ENCODE assay signal across 8 cellular contexts in genomic region chr7:34133983-34134782, GRCh38.
DNase-seq lines count a peak whose midpoint lies in the region; ATAC-seq and TF ChIP-seq lines count a peak whose summit lies in the region.

No MANE protein-coding gene starts in this region.

- H3K4me3 ChIP-seq in endocrine pancreas (ENCODE audit: control insufficient read depth, insufficient read depth, low read length): no peak overlapping the region
- H3K4me3 ChIP-seq in lung: no peak overlapping the region

- no peak for TF ChIP-seq EP300 in Ishikawa (IDR thresholded peaks at IDR 0.05; ENCODE audit: borderline replicate concordance)

- peaks cover 6% of the 10 kb centered on the region for H3K4me1 ChIP-seq in endocrine pancreas (ENCODE audit: control insufficient read depth, insufficient read depth, low read length)
- peaks cover 0 to 5% of the 10 kb centered on the region in 2 donors for H3K4me1 ChIP-seq in lung (ENCODE audit: control insufficient read depth in 2 of 2, insufficient read depth in 2 of 2, low read length in 2 of 2)

- 44 to 45% methylated on average over 12 of the region's 12 CpGs for WGBS in lung, 2 donors

- H3K27ac ChIP-seq in lung (ENCODE audit: low read depth in 1 of 2, low read length in 1 of 2): no peak overlapping the region

- no peak for TF ChIP-seq CTCF in lung (IDR thresholded peaks at IDR 0.05; ENCODE audit: control extremely low read depth, extremely low read depth)

- no peaks in the 10 kb centered on the region for H3K36me3 ChIP-seq in endocrine pancreas (ENCODE audit: control insufficient read depth, insufficient read depth, low read length)
- H3K36me3 ChIP-seq in lung (ENCODE audit: control insufficient read depth in 2 of 2, insufficient read depth in 2 of 2, low read length in 2 of 2): no peaks in the 10 kb centered on the region

- peak overlapping the region; percentile 14 for H3K9ac ChIP-seq in endocrine pancreas (ENCODE audit: control insufficient read depth, insufficient read depth, low read length)

- TF ChIP-seq RAD21 in Ishikawa (IDR thresholded peaks at IDR 0.05; ENCODE audit: low read depth): peak; percentile 66

- ATAC-seq in lung (ENCODE audit: insufficient read depth, low FRiP score) (peak; percentile 54), GM21786 (IDR thresholded peaks at IDR 0.05; ENCODE audit: unreplicated experiment) (no peak)

- peak; percentile 3 for DNase-seq in NK-92 treated with Interleukin-12 subunit alpha and Interleukin-12 subunit beta, amount 100 ng/mL, for 24 hours (lab: John Stamatoyannopoulos, UW)
- DNase-seq in NK-92 (lab: John Stamatoyannopoulos, UW; ENCODE audit: unreplicated experiment): no peak
- DNase-seq in RKO (ENCODE audit: low spot score): peak; percentile 60
- DNase-seq in lung (ENCODE audit: low spot score): peak; percentile 55
- DNase-seq in stimulated activated naive CD4-positive, alpha-beta T cell treated with Interleukin-2 at 50 U/mL for 16 hours (lab: John Stamatoyannopoulos, UW): no peak

- no peaks in the 10 kb centered on the region for H3K27me3 ChIP-seq in endocrine pancreas (ENCODE audit: control insufficient read depth, insufficient read depth, low read length)
- H3K27me3 ChIP-seq in lung (ENCODE audit: control insufficient read depth, insufficient read depth): no peaks in the 10 kb centered on the region

- no peaks in the 10 kb centered on the region for H3K9me3 ChIP-seq in endocrine pancreas (ENCODE audit: control insufficient read depth, low read length)
- no peaks in the 10 kb centered on the region for H3K9me3 ChIP-seq in lung (ENCODE audit: control insufficient read depth in 2 of 2, insufficient read depth in 1 of 2, low read length in 1 of 2)

TF ChIP-seq in Ishikawa, 13 proteins besides CTCF, POLR2A, EP300 and RAD21:
- TF ChIP-seq FOXM1 (IDR thresholded peaks at IDR 0.05; ENCODE audit: borderline replicate concordance, low read depth) (no peak), TAF1 (IDR thresholded peaks at IDR 0.05; ENCODE audit: low read depth) (no peak), REST (IDR thresholded peaks at IDR 0.05; ENCODE audit: low read depth) (no peak), TCF12 (IDR thresholded peaks at IDR 0.05; ENCODE audit: low read depth) (no peak), USF1 (IDR thresholded peaks at IDR 0.05) (no peak)

Comparison
In these comparisons a context has a peak if more than half of its experiments do, and no peak if none do; other contexts are left out.
1. DNase-seq: peak in NK-92 treated with Interleukin-12 subunit alpha and Interleukin-12 subunit beta, amount 100 ng/mL, for 24 hours (single experiment), RKO (single experiment) and lung (single experiment); none in NK-92 (single experiment) and stimulated activated naive CD4-positive, alpha-beta T cell treated with Interleukin-2 at 50 U/mL for 16 hours (single experiment).